Comparison of ENCODE assay signal across 8 cellular contexts in genomic region chr13:107205318-107206112, GRCh38.
DNase-seq lines count a peak whose midpoint lies in the region; ATAC-seq, FAIRE-seq and TF ChIP-seq lines count a peak whose summit lies in the region.

No MANE protein-coding gene starts in this region.

- H3K79me1 ChIP-seq in trophoblast cell (ENCODE audit: low read length): no peaks in the 10 kb centered on the region

- H3K9me3 ChIP-seq in gastroesophageal sphincter (no peaks in the 10 kb centered on the region), trophoblast cell (ENCODE audit: insufficient read depth, low read depth, low read length) (peaks cover 2% of the 10 kb centered on the region)

- no peak overlapping the region for H4K91ac ChIP-seq in trophoblast cell (ENCODE audit: low read depth, low read length)

- no peak overlapping the region for H4K8ac ChIP-seq in trophoblast cell (ENCODE audit: low read depth, low read length)

- H3K14ac ChIP-seq in trophoblast cell (ENCODE audit: low read length): no peak overlapping the region

- no peak overlapping the region for H2BK120ac ChIP-seq in trophoblast cell (ENCODE audit: insufficient read depth, low read length, poor library complexity)

- TF ChIP-seq EP300 in gastroesophageal sphincter (IDR thresholded peaks at IDR 0.05): no peak

- no peak overlapping the region for H3K23ac ChIP-seq in trophoblast cell (ENCODE audit: low read length)

- H3K36me3 ChIP-seq in gastroesophageal sphincter (no peaks in the 10 kb centered on the region), trophoblast cell (ENCODE audit: control insufficient read depth in 1 of 2, insufficient read depth in 2 of 2, low read length in 2 of 2) (no peaks in the 10 kb centered on the region)

- H3K79me2 ChIP-seq in trophoblast cell (ENCODE audit: control insufficient read depth, insufficient read depth, low read length, poor library complexity): no peaks in the 10 kb centered on the region

- no peak overlapping the region for H2AFZ ChIP-seq in trophoblast cell (ENCODE audit: insufficient read depth, low read length, poor library complexity)

- H2AK5ac ChIP-seq in trophoblast cell (ENCODE audit: low read length): no peak overlapping the region

- TF ChIP-seq POLR2A in gastroesophageal sphincter (IDR thresholded peaks at IDR 0.05): no peak

- H3K4me3 ChIP-seq in gastroesophageal sphincter: no peak overlapping the region
- no peak overlapping the region for H3K4me3 ChIP-seq in trophoblast cell (ENCODE audit: low read depth, low read length)

- H2BK12ac ChIP-seq in trophoblast cell (ENCODE audit: low read length): no peak overlapping the region

- no peak overlapping the region for H3K18ac ChIP-seq in trophoblast cell (ENCODE audit: low read length)

- H3K27me3 ChIP-seq in gastroesophageal sphincter: peaks cover 9% of the 10 kb centered on the region
- no peaks in the 10 kb centered on the region for H3K27me3 ChIP-seq in trophoblast cell (ENCODE audit: insufficient read depth, low read length)

- no peak overlapping the region for H3K9ac ChIP-seq in trophoblast cell (ENCODE audit: low read length)

- no peak overlapping the region for H3K4me2 ChIP-seq in trophoblast cell (ENCODE audit: low read length)

- no peak overlapping the region for H3K4ac ChIP-seq in trophoblast cell (ENCODE audit: low read depth, low read length)

- no peak overlapping the region for H3K27ac ChIP-seq in gastroesophageal sphincter
- H3K27ac ChIP-seq in trophoblast cell (ENCODE audit: low read depth, low read length): no peak overlapping the region

- DNase-seq in EL (peak; percentile 32), HT1080 (ENCODE audit: low read depth) (peak; percentile 71), RKO (ENCODE audit: low spot score) (peak; percentile 72), trophoblast cell (peak; percentile 25 to 76), urothelium cell line (ENCODE audit: low spot score) (peak; percentile 61)
- peak; percentile 83 for DNase-seq in activated effector memory CD4-positive, alpha-beta T cell treated with anti-CD3 and anti-CD28 coated beads, Interleukin-2, amount 50 U/mL, for 16 hours

- H2BK5ac ChIP-seq in trophoblast cell (ENCODE audit: low read depth, low read length, poor library complexity): no peak overlapping the region

- ATAC-seq in GM21526 (IDR thresholded peaks at IDR 0.05; ENCODE audit: low FRiP score, unreplicated experiment) (peak; percentile 97), gastroesophageal sphincter (peak; percentile 51)

- WGBS in gastroesophageal sphincter (ENCODE audit: low coverage in 1 of 2), 2 donors: 32 to 53% methylated on average over 7 to 16 of the region's 16 CpGs
- no CpG with 5 or more reads among the region's 16 CpGs for WGBS in trophoblast cell (ENCODE audit: extremely low coverage, insufficient coverage, insufficient read length)

- peak; percentile 67 to 95 (median 80) for TF ChIP-seq CTCF in gastroesophageal sphincter (IDR thresholded peaks at IDR 0.05)

- H3K4me1 ChIP-seq in gastroesophageal sphincter (no peaks in the 10 kb centered on the region), trophoblast cell (ENCODE audit: control insufficient read depth in 1 of 2, insufficient read depth in 2 of 2, low read length in 2 of 2) (no peaks in the 10 kb centered on the region)

- FAIRE-seq in urothelium cell line (lab: Jason Lieb, UNC): no peak

- no peak overlapping the region for H4K12ac ChIP-seq in trophoblast cell (ENCODE audit: low read depth, low read length)

Comparison
In these comparisons a context has a peak if more than half of its experiments do, and no peak if none do; other contexts are left out.
1. DNase-seq: peak in every context shown above with its lines; median percentile 83 in activated effector memory CD4-positive, alpha-beta T cell treated with anti-CD3 and anti-CD28 coated beads, Interleukin-2, amount 50 U/mL, for 16 hours; 72 in RKO; 71 in HT1080; 61 in urothelium cell line; 50 in trophoblast cell; 32 in EL.